In genomic region chr2:120439067-120439368, GRCh38 we compare ENCODE assay signal across 26 cellular contexts.
"Had no signal": no experiment of that assay in that cellular context is flagged by ENCODE, and none has a peak within 500 bp of the region (broad histone marks: within the 10 kb centered on the region; RNA-seq: fewer than 3 reads in every experiment).

No MANE protein-coding gene starts in this region.

- H3K27ac ChIP-seq: esophagus squamous epithelium, gastroesophageal sphincter, heart right ventricle had no signal

- H3K36me3 ChIP-seq: esophagus squamous epithelium, gastroesophageal sphincter, heart right ventricle had no signal

- DNase-seq: activated CD4-positive, alpha-beta memory T cell treated with anti-CD3 and anti-CD28 coated beads for 36 hours; activated CD4-positive, alpha-beta T cell treated with anti-CD3 and anti-CD28 coated beads for 36 hours; activated CD4-positive, alpha-beta T cell treated with anti-CD3 and anti-CD28 coated beads, Interleukin-2, amount 10 ng/mL, durations not matched to agents 24 days and 14 days; activated CD4-positive, CD25-positive, alpha-beta regulatory T cell; activated CD4-positive, CD25-positive, alpha-beta regulatory T cell treated with anti-CD3 and anti-CD28 coated beads, Interleukin-2, amount 50 U/mL, for 72 hours; activated CD8-positive, alpha-beta memory T cell treated with anti-CD3 and anti-CD28 coated beads, Interleukin-2, amount 10 ng/mL, durations not matched to agents 7 days and 5 days; activated CD8-positive, alpha-beta memory T cell treated with anti-CD3 and anti-CD28 coated beads, Interleukin-2, amount 50 U/mL, for 4 hours; activated CD8-positive, alpha-beta T cell treated with anti-CD3 and anti-CD28 coated beads, Interleukin-2, amount 10 ng/mL, durations not matched to agents 7 days and 5 days; activated gamma-delta T cell treated with Interleukin-2 at 50 U/mL for 16 hours; activated naive CD4-positive, alpha-beta T cell treated with anti-CD3 and anti-CD28 coated beads, Interleukin-2, amount 50 U/mL, for 16 hours; activated naive CD4-positive, alpha-beta T cell treated with Interleukin-2 at 50 U/mL for 16 hours; activated T-cell treated with anti-CD3 and anti-CD28 coated beads for 4 hours; activated T-cell treated with anti-CD3 and anti-CD28 coated beads, Interleukin-2, amount 50 U/mL, for 24 hours; activated T-cell treated with anti-CD3 and anti-CD28 coated beads, Interleukin-2, amount 50 U/mL, for 72 hours; amniotic stem cell; anterior cingulate cortex; caudate nucleus; cortex of kidney; dermis blood vessel endothelial cell; effector CD4-positive, alpha-beta T cell; effector memory CD8-positive, alpha-beta T cell; esophagus squamous epithelium; foreskin melanocyte; heart right ventricle; T-helper 2 cell had no signal

- H3K4me3 ChIP-seq: esophagus squamous epithelium, gastroesophageal sphincter, heart right ventricle had no signal

- H3K9me3 ChIP-seq: esophagus squamous epithelium, gastroesophageal sphincter, heart right ventricle had no signal
